Comparison of ENCODE assay signal across 8 cellular contexts in genomic region chr15:51801391-51801835, GRCh38. TPM values are rescaled to one million over a fixed set of nuclear protein-coding genes. Genes with fewer than 3 reads are reported as not detected.
DNase-seq lines count a peak whose midpoint lies in the region; ATAC-seq and TF ChIP-seq lines count a peak whose summit lies in the region.

No MANE protein-coding gene starts in this region.

- POLR2A ChIA-PET in GM10248 (lab: Yijun Ruan, JAX), result no interaction called here
- POLR2A ChIA-PET in CD4-positive, alpha-beta memory T cell (lab: Charles Lee; ENCODE audit: partially characterized antibody), result no interaction called here

- H4K91ac ChIP-seq in neuronal stem cell (ENCODE audit: low read depth, low read length, poor library complexity), result no peak overlapping the region

- H4K8ac ChIP-seq in neuronal stem cell (ENCODE audit: low read depth, low read length), result no peak overlapping the region

- H3K9me3 ChIP-seq in neuronal stem cell (replicated peaks in 1 of 2; ENCODE audit: control insufficient read depth in 2 of 2, insufficient read depth in 1 of 2, low read depth in 1 of 2, low read length in 2 of 2), result no peaks in the 10 kb centered on the region
- no peaks in the 10 kb centered on the region for H3K9me3 ChIP-seq in CD4-positive, alpha-beta memory T cell (ENCODE audit: control insufficient read depth in 1 of 2, low read length in 2 of 2)

- no peak overlapping the region for H3K9ac ChIP-seq in neuronal stem cell (ENCODE audit: low read depth, low read length, poor library complexity)

- H2BK15ac ChIP-seq in neuronal stem cell (ENCODE audit: low read length), result no peak overlapping the region

- peaks cover 1 to 13% of the 10 kb centered on the region in 2 donors for H3K4me1 ChIP-seq in neuronal stem cell (ENCODE audit: control insufficient read depth in 2 of 2, insufficient read depth in 1 of 2, low read depth in 1 of 2, low read length in 2 of 2)
- H3K4me1 ChIP-seq in CD4-positive, alpha-beta memory T cell (ENCODE audit: insufficient read depth, low read length), result no peaks in the 10 kb centered on the region

- no peak overlapping the region for H3K23ac ChIP-seq in neuronal stem cell (ENCODE audit: low read depth, low read length, poor library complexity)

- H3K27me3 ChIP-seq in neuronal stem cell (ENCODE audit: control insufficient read depth in 3 of 3, insufficient read depth in 3 of 3, low read depth in 1 of 3, low read length in 3 of 3), result no peaks in the 10 kb centered on the region
- H3K27me3 ChIP-seq in CD4-positive, alpha-beta memory T cell (ENCODE audit: insufficient read depth, low read length), result no peaks in the 10 kb centered on the region

- H3K27ac ChIP-seq in neuronal stem cell (replicated peaks; ENCODE audit: low read length), result no peak overlapping the region
- H3K27ac ChIP-seq in CD4-positive, alpha-beta memory T cell (ENCODE audit: low read depth, low read length), result no peak overlapping the region

- H3K27ac Mint-ChIP-seq in CD4-positive, alpha-beta memory T cell, result peak overlapping the region in 1 of 7 donors; percentile 30

- no peak overlapping the region for H3K14ac ChIP-seq in neuronal stem cell (ENCODE audit: low read length)

- H3K18ac ChIP-seq in neuronal stem cell (ENCODE audit: low read length), result no peak overlapping the region

- H2BK5ac ChIP-seq in neuronal stem cell (ENCODE audit: low read length), result no peak overlapping the region

- peaks cover 2% of the 10 kb centered on the region for H3K79me1 ChIP-seq in neuronal stem cell (ENCODE audit: low read depth, low read length)

- CTCF ChIA-PET in GM10248 (lab: Yijun Ruan, JAX), result interaction anchor here (0.9 to 2.3 kb wide), 3 partner anchors 11 to 24 kb away, joined by 3 to 7 read pairs (median 6); no protein-coding TSS in a partner anchor
- CTCF ChIA-PET in CD4-positive, alpha-beta memory T cell (lab: Charles Lee; ENCODE audit: partially characterized antibody), result interaction anchor here (1.0 kb wide), 1 partner anchor 24 kb away, joined by 4 read pairs; no protein-coding TSS in a partner anchor

- intact Hi-C loops in CD4-positive, alpha-beta memory T cell (cut with micrococcal nuclease), result no loop called here

- H3K4me1 Mint-ChIP-seq in CD4-positive, alpha-beta memory T cell, result peaks cover 0 to 2% (median 0%) of the 10 kb centered on the region in 4 donors

- H3K27me3 Mint-ChIP-seq in CD4-positive, alpha-beta memory T cell, result no peaks in the 10 kb centered on the region

- peak; percentile 48 for TF ChIP-seq CTCF in GM10248 (IDR thresholded peaks at IDR 0.05; ENCODE audit: control extremely low read depth, extremely low read depth, low read depth, missing control alignments)

- H2AK5ac ChIP-seq in neuronal stem cell (ENCODE audit: low read depth, low read length), result no peak overlapping the region

- no peaks in the 10 kb centered on the region for H3K36me3 ChIP-seq in neuronal stem cell (replicated peaks in 1 of 2; ENCODE audit: control insufficient read depth in 2 of 2, insufficient read depth in 2 of 2, low read length in 2 of 2)
- H3K36me3 ChIP-seq in CD4-positive, alpha-beta memory T cell (ENCODE audit: insufficient read depth, low read length), result peaks cover 12% of the 10 kb centered on the region

- no CpG with 5 or more reads among the region's 3 CpGs for WGBS in neuronal stem cell (ENCODE audit: extremely low coverage in 2 of 2, insufficient read length in 2 of 2, insufficient replicate concordance in 1 of 2), 2 donors

- peaks cover 47 to 48% of the 10 kb centered on the region in 2 donors for H3K36me3 Mint-ChIP-seq in CD4-positive, alpha-beta memory T cell

- no peaks in the 10 kb centered on the region for H3K9me3 Mint-ChIP-seq in CD4-positive, alpha-beta memory T cell

- ATAC-seq in GM19324 (IDR thresholded peaks at IDR 0.05; ENCODE audit: low FRiP score, unreplicated experiment) (no peak), GM19463 (IDR thresholded peaks at IDR 0.05; ENCODE audit: unreplicated experiment) (no peak)

- H3K4me3 ChIP-seq in neuronal stem cell (ENCODE audit: low read length in 2 of 2), result no peak overlapping the region
- H3K4me3 ChIP-seq in CD4-positive, alpha-beta memory T cell (ENCODE audit: low read length in 2 of 2), result no peak overlapping the region

- DNase-seq in GM10248 (ENCODE audit: extremely low spot score), result peak; percentile 24
- DNase-seq in NCI-H1694 treated with DMSO at 0.1 percent for 48 hours (lab: John Stamatoyannopoulos, UW), result peak; percentile 46
- peak; percentile 51 for DNase-seq in ecto neural progenitor cell (ENCODE audit: low spot score)
- peak; percentile 15 for DNase-seq in neuronal stem cell (ENCODE audit: low spot score)
- no peak for DNase-seq in NCI-H146 (lab: John Stamatoyannopoulos, UW)
- no peak for DNase-seq in CD4-positive, alpha-beta memory T cell

- H3K4me2 ChIP-seq in neuronal stem cell (ENCODE audit: insufficient read depth, low read length, poor library complexity, severe bottlenecking), result no peak overlapping the region

- no peak overlapping the region for H2BK120ac ChIP-seq in neuronal stem cell (ENCODE audit: low read depth, low read length)

- no peak overlapping the region for H2AFZ ChIP-seq in neuronal stem cell (ENCODE audit: low read length)

- H3K4ac ChIP-seq in neuronal stem cell (ENCODE audit: low read length), result no peak overlapping the region

- no peak overlapping the region for H3K4me3 Mint-ChIP-seq in CD4-positive, alpha-beta memory T cell

- no peak overlapping the region for H2BK12ac ChIP-seq in neuronal stem cell (ENCODE audit: low read length)

RNA-seq across cellular contexts. Expression of gene TMOD3, which starts 28.0 kb away (rescaled TPM):
- polyA plus RNA-seq in neuronal stem cell (2013, experiment 1 of 2), result 9.9 TPM
- polyA plus RNA-seq in neuronal stem cell (2013, experiment 2 of 2), result 10.7 TPM
- 10 to 100 TPM; 53.6 to 59.3 TPM for total RNA-seq in CD4-positive, alpha-beta memory T cell
- polyA plus RNA-seq in CD4-positive, alpha-beta memory T cell, result 10 to 100 TPM; 37.8 to 39.2 TPM

RNA-seq across cellular contexts. Expression of gene TMOD2, which starts 50.0 kb away (rescaled TPM):
- polyA plus RNA-seq in neuronal stem cell (2013, experiment 1 of 2), result 4.4 TPM
- 4.2 TPM for polyA plus RNA-seq in neuronal stem cell (2013, experiment 2 of 2)
- total RNA-seq in CD4-positive, alpha-beta memory T cell, result 10 to 100 TPM; 20.0 to 20.3 TPM
- 1 to 10 TPM; 1.4 to 2.8 TPM for polyA plus RNA-seq in CD4-positive, alpha-beta memory T cell

Comparison
In these comparisons a context has a peak if more than half of its experiments do, and no peak if none do; other contexts are left out.
1. DNase-seq: peak in GM10248 (single experiment), NCI-H1694 treated with DMSO at 0.1 percent for 48 hours (single experiment), ecto neural progenitor cell (single experiment) and neuronal stem cell (single experiment); none in NCI-H146 (single experiment) and CD4-positive, alpha-beta memory T cell (0 of 5).